ENCODE assay signal across 1 cellular context in genomic region chr5:142922223-142922952, GRCh38.
TF ChIP-seq lines count a peak whose summit lies in the region.

No MANE protein-coding gene starts in this region.

TF ChIP-seq in HepG2, 621 proteins besides CTCF, POLR2A, EP300 and RAD21 (continued from another document and continues in another):
- no peak for TF ChIP-seq SRY (CRISPR knock-in tag; IDR thresholded peaks at IDR 0.05)
- TF ChIP-seq HCFC1 (IDR thresholded peaks at IDR 0.05; ENCODE audit: low read depth, low read length) = no peak
- no peak for TF ChIP-seq NRL (CRISPR knock-in tag; IDR thresholded peaks at IDR 0.05; ENCODE audit: borderline replicate concordance)
- no peak for TF ChIP-seq ZNF530 (CRISPR knock-in tag; IDR thresholded peaks at IDR 0.05; ENCODE audit: low read depth)
- no peak for TF ChIP-seq KLF13 (CRISPR knock-in tag; IDR thresholded peaks at IDR 0.05)
- no peak for TF ChIP-seq SIN3B (IDR thresholded peaks at IDR 0.05; ENCODE audit: low read length)
- TF ChIP-seq, protein P1, sequence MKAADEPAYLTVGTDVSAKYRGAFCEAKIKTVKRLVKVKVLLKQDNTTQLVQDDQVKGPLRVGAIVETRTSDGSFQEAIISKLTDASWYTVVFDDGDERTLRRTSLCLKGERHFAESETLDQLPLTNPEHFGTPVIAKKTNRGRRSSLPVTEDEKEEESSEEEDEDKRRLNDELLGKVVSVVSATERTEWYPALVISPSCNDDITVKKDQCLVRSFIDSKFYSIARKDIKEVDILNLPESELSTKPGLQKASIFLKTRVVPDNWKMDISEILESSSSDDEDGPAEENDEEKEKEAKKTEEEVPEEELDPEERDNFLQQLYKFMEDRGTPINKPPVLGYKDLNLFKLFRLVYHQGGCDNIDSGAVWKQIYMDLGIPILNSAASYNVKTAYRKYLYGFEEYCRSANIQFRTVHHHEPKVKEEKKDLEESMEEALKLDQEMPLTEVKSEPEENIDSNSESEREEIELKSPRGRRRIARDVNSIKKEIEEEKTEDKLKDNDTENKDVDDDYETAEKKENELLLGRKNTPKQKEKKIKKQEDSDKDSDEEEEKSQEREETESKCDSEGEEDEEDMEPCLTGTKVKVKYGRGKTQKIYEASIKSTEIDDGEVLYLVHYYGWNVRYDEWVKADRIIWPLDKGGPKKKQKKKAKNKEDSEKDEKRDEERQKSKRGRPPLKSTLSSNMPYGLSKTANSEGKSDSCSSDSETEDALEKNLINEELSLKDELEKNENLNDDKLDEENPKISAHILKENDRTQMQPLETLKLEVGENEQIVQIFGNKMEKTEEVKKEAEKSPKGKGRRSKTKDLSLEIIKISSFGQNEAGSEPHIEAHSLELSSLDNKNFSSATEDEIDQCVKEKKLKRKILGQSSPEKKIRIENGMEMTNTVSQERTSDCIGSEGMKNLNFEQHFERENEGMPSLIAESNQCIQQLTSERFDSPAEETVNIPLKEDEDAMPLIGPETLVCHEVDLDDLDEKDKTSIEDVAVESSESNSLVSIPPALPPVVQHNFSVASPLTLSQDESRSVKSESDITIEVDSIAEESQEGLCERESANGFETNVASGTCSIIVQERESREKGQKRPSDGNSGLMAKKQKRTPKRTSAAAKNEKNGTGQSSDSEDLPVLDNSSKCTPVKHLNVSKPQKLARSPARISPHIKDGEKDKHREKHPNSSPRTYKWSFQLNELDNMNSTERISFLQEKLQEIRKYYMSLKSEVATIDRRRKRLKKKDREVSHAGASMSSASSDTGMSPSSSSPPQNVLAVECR (CRISPR knock-in tag; IDR thresholded peaks at IDR 0.05; ENCODE audit: borderline replicate concordance) = no peak; the same call in 1 of the 2 replicates
- no peak for TF ChIP-seq ZNF784 (CRISPR knock-in tag; IDR thresholded peaks at IDR 0.05; ENCODE audit: borderline replicate concordance)
- TF ChIP-seq YY1 (IDR thresholded peaks at IDR 0.05; ENCODE audit: insufficient read depth, insufficient replicate concordance, low read depth, low read length) = no peak
- TF ChIP-seq GPN1 (CRISPR knock-in tag; IDR thresholded peaks at IDR 0.05; ENCODE audit: borderline replicate concordance) = no peak
- no peak for TF ChIP-seq SMARCC2 (IDR thresholded peaks at IDR 0.05)
- no peak for TF ChIP-seq CENPX (CRISPR knock-in tag; IDR thresholded peaks at IDR 0.05)
- no peak for TF ChIP-seq ZNF788 (CRISPR knock-in tag; IDR thresholded peaks at IDR 0.05; ENCODE audit: borderline replicate concordance)
- TF ChIP-seq TCF12 (IDR thresholded peaks at IDR 0.05) = no peak
- TF ChIP-seq TCF12 (CRISPR knock-in tag; IDR thresholded peaks at IDR 0.05) = 0 out of 2 replicates have a peak, but pooled peaks have one; percentile 45
- no peak for TF ChIP-seq ZNF101 (CRISPR knock-in tag; IDR thresholded peaks at IDR 0.05; ENCODE audit: borderline replicate concordance, low read depth)
- peak; percentile 45; the same call in 1 of the 2 replicates for TF ChIP-seq TFDP1 (CRISPR knock-in tag; IDR thresholded peaks at IDR 0.05; ENCODE audit: borderline replicate concordance)
- no peak for TF ChIP-seq NR3C1 (CRISPR knock-in tag; IDR thresholded peaks at IDR 0.05)
- no peak for TF ChIP-seq MTERF4 (CRISPR knock-in tag; IDR thresholded peaks at IDR 0.05)
- no peak for TF ChIP-seq ESRRA (CRISPR knock-in tag; IDR thresholded peaks at IDR 0.05; ENCODE audit: low read depth)
- TF ChIP-seq SMARCE1 (IDR thresholded peaks at IDR 0.05; ENCODE audit: borderline replicate concordance) = no peak
- no peak for TF ChIP-seq REXO4 (CRISPR knock-in tag; IDR thresholded peaks at IDR 0.05; ENCODE audit: borderline replicate concordance)
- no peak; the same call in 1 of the 2 replicates for TF ChIP-seq RXRA (CRISPR knock-in tag; IDR thresholded peaks at IDR 0.05)
- no peak for TF ChIP-seq GABPA (IDR thresholded peaks at IDR 0.05; ENCODE audit: low read depth, low read length)
- TF ChIP-seq GABPA (CRISPR knock-in tag; IDR thresholded peaks at IDR 0.05; ENCODE audit: low read depth) = no peak; the same call in 1 of the 2 replicates
- no peak for TF ChIP-seq EEA1 (CRISPR knock-in tag; IDR thresholded peaks at IDR 0.05; ENCODE audit: borderline replicate concordance)
- TF ChIP-seq, protein P2, sequence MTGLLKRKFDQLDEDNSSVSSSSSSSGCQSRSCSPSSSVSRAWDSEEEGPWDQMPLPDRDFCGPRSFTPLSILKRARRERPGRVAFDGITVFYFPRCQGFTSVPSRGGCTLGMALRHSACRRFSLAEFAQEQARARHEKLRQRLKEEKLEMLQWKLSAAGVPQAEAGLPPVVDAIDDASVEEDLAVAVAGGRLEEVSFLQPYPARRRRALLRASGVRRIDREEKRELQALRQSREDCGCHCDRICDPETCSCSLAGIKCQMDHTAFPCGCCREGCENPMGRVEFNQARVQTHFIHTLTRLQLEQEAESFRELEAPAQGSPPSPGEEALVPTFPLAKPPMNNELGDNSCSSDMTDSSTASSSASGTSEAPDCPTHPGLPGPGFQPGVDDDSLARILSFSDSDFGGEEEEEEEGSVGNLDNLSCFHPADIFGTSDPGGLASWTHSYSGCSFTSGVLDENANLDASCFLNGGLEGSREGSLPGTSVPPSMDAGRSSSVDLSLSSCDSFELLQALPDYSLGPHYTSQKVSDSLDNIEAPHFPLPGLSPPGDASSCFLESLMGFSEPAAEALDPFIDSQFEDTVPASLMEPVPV (CRISPR knock-in tag; IDR thresholded peaks at IDR 0.05) = no peak
- no peak for TF ChIP-seq ZZZ3 (CRISPR knock-in tag; IDR thresholded peaks at IDR 0.05; ENCODE audit: borderline replicate concordance)
- TF ChIP-seq, protein P3, sequence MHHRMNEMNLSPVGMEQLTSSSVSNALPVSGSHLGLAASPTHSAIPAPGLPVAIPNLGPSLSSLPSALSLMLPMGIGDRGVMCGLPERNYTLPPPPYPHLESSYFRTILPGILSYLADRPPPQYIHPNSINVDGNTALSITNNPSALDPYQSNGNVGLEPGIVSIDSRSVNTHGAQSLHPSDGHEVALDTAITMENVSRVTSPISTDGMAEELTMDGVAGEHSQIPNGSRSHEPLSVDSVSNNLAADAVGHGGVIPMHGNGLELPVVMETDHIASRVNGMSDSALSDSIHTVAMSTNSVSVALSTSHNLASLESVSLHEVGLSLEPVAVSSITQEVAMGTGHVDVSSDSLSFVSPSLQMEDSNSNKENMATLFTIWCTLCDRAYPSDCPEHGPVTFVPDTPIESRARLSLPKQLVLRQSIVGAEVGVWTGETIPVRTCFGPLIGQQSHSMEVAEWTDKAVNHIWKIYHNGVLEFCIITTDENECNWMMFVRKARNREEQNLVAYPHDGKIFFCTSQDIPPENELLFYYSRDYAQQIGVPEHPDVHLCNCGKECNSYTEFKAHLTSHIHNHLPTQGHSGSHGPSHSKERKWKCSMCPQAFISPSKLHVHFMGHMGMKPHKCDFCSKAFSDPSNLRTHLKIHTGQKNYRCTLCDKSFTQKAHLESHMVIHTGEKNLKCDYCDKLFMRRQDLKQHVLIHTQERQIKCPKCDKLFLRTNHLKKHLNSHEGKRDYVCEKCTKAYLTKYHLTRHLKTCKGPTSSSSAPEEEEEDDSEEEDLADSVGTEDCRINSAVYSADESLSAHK (CRISPR knock-in tag; IDR thresholded peaks at IDR 0.05; ENCODE audit: borderline replicate concordance) = no peak
- TF ChIP-seq SNAI1 (CRISPR knock-in tag; IDR thresholded peaks at IDR 0.05; ENCODE audit: borderline replicate concordance) = peak; percentile 65; the same call in 1 of the 2 replicates
- no peak for TF ChIP-seq UBTF (CRISPR knock-in tag; IDR thresholded peaks at IDR 0.05)
- TF ChIP-seq CBX1 (IDR thresholded peaks at IDR 0.05; ENCODE audit: low read depth) = no peak
- TF ChIP-seq IKZF1 (IDR thresholded peaks at IDR 0.05) = no peak
- no peak for TF ChIP-seq TIGD3 (CRISPR knock-in tag; IDR thresholded peaks at IDR 0.05; ENCODE audit: borderline replicate concordance)
- TF ChIP-seq, protein P4, sequence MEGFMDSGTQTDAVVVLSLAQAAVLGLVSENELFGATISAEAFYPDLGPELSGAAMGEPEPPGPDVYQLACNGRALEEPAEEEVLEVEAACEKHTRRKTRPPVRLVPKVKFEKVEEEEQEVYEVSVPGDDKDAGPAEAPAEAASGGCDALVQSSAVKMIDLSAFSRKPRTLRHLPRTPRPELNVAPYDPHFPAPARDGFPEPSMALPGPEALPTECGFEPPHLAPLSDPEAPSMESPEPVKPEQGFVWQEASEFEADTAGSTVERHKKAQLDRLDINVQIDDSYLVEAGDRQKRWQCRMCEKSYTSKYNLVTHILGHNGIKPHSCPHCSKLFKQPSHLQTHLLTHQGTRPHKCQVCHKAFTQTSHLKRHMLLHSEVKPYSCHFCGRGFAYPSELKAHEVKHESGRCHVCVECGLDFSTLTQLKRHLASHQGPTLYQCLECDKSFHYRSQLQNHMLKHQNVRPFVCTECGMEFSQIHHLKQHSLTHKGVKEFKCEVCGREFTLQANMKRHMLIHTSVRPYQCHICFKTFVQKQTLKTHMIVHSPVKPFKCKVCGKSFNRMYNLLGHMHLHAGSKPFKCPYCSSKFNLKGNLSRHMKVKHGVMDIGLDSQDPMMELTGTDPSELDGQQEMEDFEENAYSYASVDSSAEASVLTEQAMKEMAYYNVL (CRISPR knock-in tag; IDR thresholded peaks at IDR 0.05; ENCODE audit: borderline replicate concordance) = peak; percentile 96
- peak; percentile 56; the same call in 1 of the 2 replicates for TF ChIP-seq ATM (IDR thresholded peaks at IDR 0.05; ENCODE audit: borderline replicate concordance)
- TF ChIP-seq KDM2A (CRISPR knock-in tag; IDR thresholded peaks at IDR 0.05; ENCODE audit: borderline replicate concordance, low read depth) = no peak
- no peak for TF ChIP-seq ZNF260 (CRISPR knock-in tag; IDR thresholded peaks at IDR 0.05; ENCODE audit: borderline replicate concordance, low read depth)
- TF ChIP-seq FOXK1 (CRISPR knock-in tag; IDR thresholded peaks at IDR 0.05; ENCODE audit: borderline replicate concordance, low read depth) = peak; percentile 89; the same call in 1 of the 2 replicates
- no peak for TF ChIP-seq KMT2B (CRISPR knock-in tag; IDR thresholded peaks at IDR 0.05)
- TF ChIP-seq AGO2 (optimal IDR thresholded peaks at IDR 0.05; ENCODE audit: low read depth, low read length) = no peak
